ENCODE assay signal across 2 cellular contexts in the genomic region with DNA sequence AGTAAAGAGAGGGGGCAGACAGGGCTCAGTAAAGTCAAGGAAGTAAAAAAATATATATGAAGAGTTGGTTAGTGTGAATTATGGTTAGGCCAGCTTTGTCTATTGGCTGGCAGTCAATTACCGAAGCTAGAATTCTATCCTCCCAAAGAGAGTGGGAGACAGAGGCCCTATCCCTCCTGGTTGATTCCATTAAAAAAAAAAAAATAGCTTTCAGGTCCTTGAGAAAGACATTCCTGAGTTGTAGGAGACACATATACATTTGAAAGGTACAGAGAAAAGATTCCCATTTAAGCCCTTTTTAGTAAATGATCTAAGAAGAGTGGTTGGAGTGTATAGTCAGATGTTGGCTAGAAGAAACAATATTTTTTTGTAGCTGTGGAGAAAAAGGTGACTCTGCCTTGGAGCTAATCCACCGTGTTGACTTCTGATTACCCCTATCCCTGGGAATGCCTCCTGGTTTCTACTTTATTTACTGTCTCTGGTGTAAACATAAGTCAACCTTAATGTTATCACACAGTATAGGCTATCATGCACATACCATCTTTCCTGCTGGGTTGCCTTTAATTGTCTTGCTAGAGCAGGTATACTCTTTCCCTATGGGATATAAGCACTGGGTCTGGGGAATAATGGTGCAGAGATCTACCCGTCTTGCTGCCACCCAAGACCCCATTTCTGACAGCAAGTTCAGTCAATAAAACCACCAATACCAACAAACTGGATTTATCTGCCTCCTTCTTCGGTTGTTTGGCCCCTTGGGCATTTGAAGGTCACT.
TF ChIP-seq lines count a peak whose summit lies in the region.

No MANE protein-coding gene starts in this region.

TF ChIP-seq in GM23338, 12 proteins besides CTCF, POLR2A, EP300 and RAD21:
- no peak for TF ChIP-seq JUNB (IDR thresholded peaks at IDR 0.05; ENCODE audit: unreplicated experiment)

TF ChIP-seq in H1, 55 proteins besides CTCF, POLR2A, EP300 and RAD21:
- TF ChIP-seq SIN3A (conservative IDR thresholded peaks at IDR 0.05 in 1 of 2, IDR thresholded peaks at IDR 0.05 in 1 of 2; ENCODE audit: low read depth in 1 of 2, low read length in 2 of 2) (no peak), TAF1 (IDR thresholded peaks at IDR 0.05; ENCODE audit: low read depth, low read length) (no peak), CBX5 (IDR thresholded peaks at IDR 0.05; ENCODE audit: low read depth, low read length) (no peak), POLR2AphosphoS5 (IDR thresholded peaks at IDR 0.05; ENCODE audit: low read depth, low read length) (no peak), YY1 (IDR thresholded peaks at IDR 0.05; ENCODE audit: low read depth, low read length) (no peak), CREB1 (IDR thresholded peaks at IDR 0.05) (no peak), TEAD4 (IDR thresholded peaks at IDR 0.05; ENCODE audit: low read depth, low read length) (no peak), CHD2 (IDR thresholded peaks at IDR 0.05; ENCODE audit: low read length) (no peak), CBX8 (IDR thresholded peaks at IDR 0.05; ENCODE audit: borderline replicate concordance, low read depth, low read length) (no peak), SP4 (IDR thresholded peaks at IDR 0.05; ENCODE audit: low read length) (no peak), JUN (IDR thresholded peaks at IDR 0.05; ENCODE audit: low read depth, low read length) (no peak), SAP30 (IDR thresholded peaks at IDR 0.05; ENCODE audit: insufficient read depth, insufficient replicate concordance, low read length) (no peak), CHD1 (IDR thresholded peaks at IDR 0.05; ENCODE audit: low read depth, low read length) (no peak), SP1 (IDR thresholded peaks at IDR 0.05; ENCODE audit: low read depth, low read length) (no peak), SP2 (IDR thresholded peaks at IDR 0.05; ENCODE audit: low read length) (no peak), MAFK (IDR thresholded peaks at IDR 0.05; ENCODE audit: low read depth, low read length) (no peak), MAX (IDR thresholded peaks at IDR 0.05) (no peak), RXRA (IDR thresholded peaks at IDR 0.05; ENCODE audit: insufficient read depth, low read depth, low read length) (no peak), NRF1 (IDR thresholded peaks at IDR 0.05; ENCODE audit: low read depth, low read length) (no peak)
- TF ChIP-seq, protein P1, sequence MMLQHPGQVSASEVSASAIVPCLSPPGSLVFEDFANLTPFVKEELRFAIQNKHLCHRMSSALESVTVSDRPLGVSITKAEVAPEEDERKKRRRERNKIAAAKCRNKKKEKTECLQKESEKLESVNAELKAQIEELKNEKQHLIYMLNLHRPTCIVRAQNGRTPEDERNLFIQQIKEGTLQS (IDR thresholded peaks at IDR 0.05; ENCODE audit: insufficient read depth, low read depth, low read length) = no peak
